In the genomic region with DNA sequence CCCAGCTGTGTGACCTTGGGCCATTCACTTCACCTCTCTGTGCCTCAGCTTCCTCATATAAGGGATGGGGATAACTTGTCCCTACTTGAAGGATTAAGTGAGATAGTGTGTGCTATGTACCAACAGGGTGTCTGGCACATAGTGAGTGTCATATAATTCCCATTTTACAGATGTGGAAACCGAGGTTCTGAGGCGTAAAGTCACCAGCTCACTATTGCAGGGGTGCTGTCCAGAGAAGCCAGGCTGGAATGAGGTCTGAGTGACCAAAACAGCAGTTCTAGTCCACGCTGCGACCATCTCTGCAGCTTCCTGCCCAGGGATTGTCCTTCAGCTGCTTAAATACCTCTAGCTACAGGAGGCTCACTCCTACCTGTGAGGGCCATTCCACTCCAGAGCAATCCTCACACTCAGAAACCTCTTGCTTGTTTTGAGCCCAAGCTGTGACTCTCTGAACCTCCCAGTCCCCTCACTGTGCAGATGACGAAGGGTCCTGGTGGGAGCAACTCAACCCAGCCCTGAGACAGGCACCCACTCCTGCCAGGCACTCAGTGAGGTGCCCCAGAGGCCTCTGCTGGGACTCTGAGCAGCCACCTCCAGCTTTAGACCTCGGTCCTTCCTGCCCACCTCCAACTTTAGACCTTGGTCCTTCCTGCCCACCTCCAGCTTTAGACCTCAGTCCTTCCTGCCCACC, we compare ENCODE assay signal across 1 cellular context.
TF ChIP-seq lines count a peak whose summit lies in the region.

No MANE protein-coding gene starts in this region.

TF ChIP-seq in K562, 482 proteins besides CTCF, POLR2A, EP300 and RAD21:
- TF ChIP-seq ADNP (tag; IDR thresholded peaks at IDR 0.05): 0 out of 2 replicates have a peak, but pooled peaks have one; percentile 55
- 0 out of 2 replicates have a peak, but pooled peaks have one; percentile 47 for TF ChIP-seq PTBP1 (IDR thresholded peaks at IDR 0.05; ENCODE audit: low read depth, low read length)
- TF ChIP-seq SMARCA5 (IDR thresholded peaks at IDR 0.05): peak; percentile 61; the same call in 1 of the 2 replicates
- peak; percentile 30 for TF ChIP-seq ZFP36 (IDR thresholded peaks at IDR 0.05; ENCODE audit: low read depth, low read length, partially characterized antibody)
- peak; percentile 77 for TF ChIP-seq RBM25 (IDR thresholded peaks at IDR 0.05; ENCODE audit: low read depth, low read length, severe bottlenecking)
- no peak for TF ChIP-seq ZNF224 (CRISPR knock-in tag; IDR thresholded peaks at IDR 0.05)
- peak; percentile 79 for TF ChIP-seq BCOR (IDR thresholded peaks at IDR 0.05)
- TF ChIP-seq CHD4 (IDR thresholded peaks at IDR 0.05; ENCODE audit: insufficient read depth, insufficient replicate concordance, low read depth, low read length, poor library complexity, severe bottlenecking): peak; percentile 37
- no peak for TF ChIP-seq HDAC6 (IDR thresholded peaks at IDR 0.05; ENCODE audit: low read depth, low read length)
TF ChIP-seq in K562: peak in this region for 7.
